1 cellular context compared by ENCODE assay signal in genomic region chr4:54568184-54568583, GRCh38.
TF ChIP-seq lines count a peak whose summit lies in the region.

No MANE protein-coding gene starts in this region.

TF ChIP-seq in K562, 482 proteins besides CTCF, POLR2A, EP300 and RAD21 (continued from another document and continues in another):
- no peak for TF ChIP-seq ZNF644 (tag; IDR thresholded peaks at IDR 0.05; ENCODE audit: low read depth)
- no peak for TF ChIP-seq REST (CRISPR knock-in tag; IDR thresholded peaks at IDR 0.05; ENCODE audit: low read depth)
- no peak for TF ChIP-seq NR1H2 (CRISPR knock-in tag; IDR thresholded peaks at IDR 0.05)
- peak; percentile 49 for TF ChIP-seq ARID1B (IDR thresholded peaks at IDR 0.05)
- no peak for TF ChIP-seq SMAD3 (CRISPR knock-in tag; conservative IDR thresholded peaks at IDR 0.05)
- no peak for TF ChIP-seq ZNF589 (CRISPR knock-in tag; IDR thresholded peaks at IDR 0.05; ENCODE audit: low read depth)
- 0 out of 2 replicates have a peak, but pooled peaks have one; percentile 39 for TF ChIP-seq ATF7 (IDR thresholded peaks at IDR 0.05)
- no peak for TF ChIP-seq ZSCAN29 (IDR thresholded peaks at IDR 0.05)
- TF ChIP-seq, protein P1, sequence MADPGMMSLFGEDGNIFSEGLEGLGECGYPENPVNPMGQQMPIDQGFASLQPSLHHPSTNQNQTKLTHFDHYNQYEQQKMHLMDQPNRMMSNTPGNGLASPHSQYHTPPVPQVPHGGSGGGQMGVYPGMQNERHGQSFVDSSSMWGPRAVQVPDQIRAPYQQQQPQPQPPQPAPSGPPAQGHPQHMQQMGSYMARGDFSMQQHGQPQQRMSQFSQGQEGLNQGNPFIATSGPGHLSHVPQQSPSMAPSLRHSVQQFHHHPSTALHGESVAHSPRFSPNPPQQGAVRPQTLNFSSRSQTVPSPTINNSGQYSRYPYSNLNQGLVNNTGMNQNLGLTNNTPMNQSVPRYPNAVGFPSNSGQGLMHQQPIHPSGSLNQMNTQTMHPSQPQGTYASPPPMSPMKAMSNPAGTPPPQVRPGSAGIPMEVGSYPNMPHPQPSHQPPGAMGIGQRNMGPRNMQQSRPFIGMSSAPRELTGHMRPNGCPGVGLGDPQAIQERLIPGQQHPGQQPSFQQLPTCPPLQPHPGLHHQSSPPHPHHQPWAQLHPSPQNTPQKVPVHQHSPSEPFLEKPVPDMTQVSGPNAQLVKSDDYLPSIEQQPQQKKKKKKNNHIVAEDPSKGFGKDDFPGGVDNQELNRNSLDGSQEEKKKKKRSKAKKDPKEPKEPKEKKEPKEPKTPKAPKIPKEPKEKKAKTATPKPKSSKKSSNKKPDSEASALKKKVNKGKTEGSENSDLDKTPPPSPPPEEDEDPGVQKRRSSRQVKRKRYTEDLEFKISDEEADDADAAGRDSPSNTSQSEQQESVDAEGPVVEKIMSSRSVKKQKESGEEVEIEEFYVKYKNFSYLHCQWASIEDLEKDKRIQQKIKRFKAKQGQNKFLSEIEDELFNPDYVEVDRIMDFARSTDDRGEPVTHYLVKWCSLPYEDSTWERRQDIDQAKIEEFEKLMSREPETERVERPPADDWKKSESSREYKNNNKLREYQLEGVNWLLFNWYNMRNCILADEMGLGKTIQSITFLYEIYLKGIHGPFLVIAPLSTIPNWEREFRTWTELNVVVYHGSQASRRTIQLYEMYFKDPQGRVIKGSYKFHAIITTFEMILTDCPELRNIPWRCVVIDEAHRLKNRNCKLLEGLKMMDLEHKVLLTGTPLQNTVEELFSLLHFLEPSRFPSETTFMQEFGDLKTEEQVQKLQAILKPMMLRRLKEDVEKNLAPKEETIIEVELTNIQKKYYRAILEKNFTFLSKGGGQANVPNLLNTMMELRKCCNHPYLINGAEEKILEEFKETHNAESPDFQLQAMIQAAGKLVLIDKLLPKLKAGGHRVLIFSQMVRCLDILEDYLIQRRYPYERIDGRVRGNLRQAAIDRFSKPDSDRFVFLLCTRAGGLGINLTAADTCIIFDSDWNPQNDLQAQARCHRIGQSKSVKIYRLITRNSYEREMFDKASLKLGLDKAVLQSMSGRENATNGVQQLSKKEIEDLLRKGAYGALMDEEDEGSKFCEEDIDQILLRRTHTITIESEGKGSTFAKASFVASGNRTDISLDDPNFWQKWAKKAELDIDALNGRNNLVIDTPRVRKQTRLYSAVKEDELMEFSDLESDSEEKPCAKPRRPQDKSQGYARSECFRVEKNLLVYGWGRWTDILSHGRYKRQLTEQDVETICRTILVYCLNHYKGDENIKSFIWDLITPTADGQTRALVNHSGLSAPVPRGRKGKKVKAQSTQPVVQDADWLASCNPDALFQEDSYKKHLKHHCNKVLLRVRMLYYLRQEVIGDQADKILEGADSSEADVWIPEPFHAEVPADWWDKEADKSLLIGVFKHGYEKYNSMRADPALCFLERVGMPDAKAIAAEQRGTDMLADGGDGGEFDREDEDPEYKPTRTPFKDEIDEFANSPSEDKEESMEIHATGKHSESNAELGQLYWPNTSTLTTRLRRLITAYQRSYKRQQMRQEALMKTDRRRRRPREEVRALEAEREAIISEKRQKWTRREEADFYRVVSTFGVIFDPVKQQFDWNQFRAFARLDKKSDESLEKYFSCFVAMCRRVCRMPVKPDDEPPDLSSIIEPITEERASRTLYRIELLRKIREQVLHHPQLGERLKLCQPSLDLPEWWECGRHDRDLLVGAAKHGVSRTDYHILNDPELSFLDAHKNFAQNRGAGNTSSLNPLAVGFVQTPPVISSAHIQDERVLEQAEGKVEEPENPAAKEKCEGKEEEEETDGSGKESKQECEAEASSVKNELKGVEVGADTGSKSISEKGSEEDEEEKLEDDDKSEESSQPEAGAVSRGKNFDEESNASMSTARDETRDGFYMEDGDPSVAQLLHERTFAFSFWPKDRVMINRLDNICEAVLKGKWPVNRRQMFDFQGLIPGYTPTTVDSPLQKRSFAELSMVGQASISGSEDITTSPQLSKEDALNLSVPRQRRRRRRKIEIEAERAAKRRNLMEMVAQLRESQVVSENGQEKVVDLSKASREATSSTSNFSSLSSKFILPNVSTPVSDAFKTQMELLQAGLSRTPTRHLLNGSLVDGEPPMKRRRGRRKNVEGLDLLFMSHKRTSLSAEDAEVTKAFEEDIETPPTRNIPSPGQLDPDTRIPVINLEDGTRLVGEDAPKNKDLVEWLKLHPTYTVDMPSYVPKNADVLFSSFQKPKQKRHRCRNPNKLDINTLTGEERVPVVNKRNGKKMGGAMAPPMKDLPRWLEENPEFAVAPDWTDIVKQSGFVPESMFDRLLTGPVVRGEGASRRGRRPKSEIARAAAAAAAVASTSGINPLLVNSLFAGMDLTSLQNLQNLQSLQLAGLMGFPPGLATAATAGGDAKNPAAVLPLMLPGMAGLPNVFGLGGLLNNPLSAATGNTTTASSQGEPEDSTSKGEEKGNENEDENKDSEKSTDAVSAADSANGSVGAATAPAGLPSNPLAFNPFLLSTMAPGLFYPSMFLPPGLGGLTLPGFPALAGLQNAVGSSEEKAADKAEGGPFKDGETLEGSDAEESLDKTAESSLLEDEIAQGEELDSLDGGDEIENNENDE (IDR thresholded peaks at IDR 0.05; ENCODE audit: low read depth, low read length): no peak
- TF ChIP-seq PURB (CRISPR knock-in tag; IDR thresholded peaks at IDR 0.05; ENCODE audit: low read depth): no peak
- TF ChIP-seq CREM (IDR thresholded peaks at IDR 0.05; ENCODE audit: low read depth): no peak
- no peak for TF ChIP-seq CUX1 (CRISPR knock-in tag; IDR thresholded peaks at IDR 0.05)
- TF ChIP-seq, protein P2, sequence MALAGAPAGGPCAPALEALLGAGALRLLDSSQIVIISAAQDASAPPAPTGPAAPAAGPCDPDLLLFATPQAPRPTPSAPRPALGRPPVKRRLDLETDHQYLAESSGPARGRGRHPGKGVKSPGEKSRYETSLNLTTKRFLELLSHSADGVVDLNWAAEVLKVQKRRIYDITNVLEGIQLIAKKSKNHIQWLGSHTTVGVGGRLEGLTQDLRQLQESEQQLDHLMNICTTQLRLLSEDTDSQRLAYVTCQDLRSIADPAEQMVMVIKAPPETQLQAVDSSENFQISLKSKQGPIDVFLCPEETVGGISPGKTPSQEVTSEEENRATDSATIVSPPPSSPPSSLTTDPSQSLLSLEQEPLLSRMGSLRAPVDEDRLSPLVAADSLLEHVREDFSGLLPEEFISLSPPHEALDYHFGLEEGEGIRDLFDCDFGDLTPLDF (CRISPR knock-in tag; IDR thresholded peaks at IDR 0.05): no peak
- TF ChIP-seq KLF13 (tag; IDR thresholded peaks at IDR 0.05; ENCODE audit: borderline replicate concordance, low read depth): no peak
- peak; percentile 56 for TF ChIP-seq CBFA2T3 (IDR thresholded peaks at IDR 0.05)
- peak; percentile 27; the same call in 1 of the 2 replicates for TF ChIP-seq LEF1 (IDR thresholded peaks at IDR 0.05)
- no peak for TF ChIP-seq CBX3 (IDR thresholded peaks at IDR 0.05; ENCODE audit: borderline replicate concordance in 1 of 2, low read length in 2 of 2)
- TF ChIP-seq PKNOX1 (IDR thresholded peaks at IDR 0.05): peak; percentile 96
- TF ChIP-seq RB1 (IDR thresholded peaks at IDR 0.05; ENCODE audit: low read depth): no peak
- 0 out of 2 replicates have a peak, but pooled peaks have one; percentile 21 for TF ChIP-seq ZNF134 (CRISPR knock-in tag; conservative IDR thresholded peaks at IDR 0.05)
- TF ChIP-seq CCAR2 (IDR thresholded peaks at IDR 0.05; ENCODE audit: low read depth, low read length): no peak
- no peak for TF ChIP-seq AFF1 (IDR thresholded peaks at IDR 0.05; ENCODE audit: low read depth in 1 of 2, partially characterized antibody in 2 of 2)
- no peak for TF ChIP-seq ZNF217 (CRISPR knock-in tag; IDR thresholded peaks at IDR 0.05)
- TF ChIP-seq ELF1 (tag; IDR thresholded peaks at IDR 0.05): no peak
- no peak for TF ChIP-seq HMGN3 (IDR thresholded peaks at IDR 0.05; ENCODE audit: borderline replicate concordance, extremely low read depth, insufficient read length, low read depth, low read length)
- peak; percentile 19; the same call in 1 of the 2 replicates for TF ChIP-seq DPF2 (IDR thresholded peaks at IDR 0.05)
- peak; percentile 65; the same call in 1 of the 2 replicates for TF ChIP-seq ZNF175 (CRISPR knock-in tag; IDR thresholded peaks at IDR 0.05; ENCODE audit: low read depth)
- TF ChIP-seq FOXJ2 (tag; IDR thresholded peaks at IDR 0.05): no peak
- TF ChIP-seq NCOR1 (IDR thresholded peaks at IDR 0.05): peak; percentile 16
- TF ChIP-seq FOS (IDR thresholded peaks at IDR 0.05; ENCODE audit: extremely low read depth, insufficient read length): no peak
- TF ChIP-seq HNRNPK (IDR thresholded peaks at IDR 0.05; ENCODE audit: low read depth, low read length, poor library complexity, severe bottlenecking): no peak
